14 cellular contexts compared by ENCODE assay signal in genomic region chr22:40263191-40263590, GRCh38.
DNase-seq lines count a peak whose midpoint lies in the region; ATAC-seq and TF ChIP-seq lines count a peak whose summit lies in the region.
"Had no signal": no experiment of that assay in that cellular context is flagged by ENCODE, and none has a peak within 500 bp of the region (broad histone marks: within the 10 kb centered on the region; RNA-seq: fewer than 3 reads in every experiment).

No MANE protein-coding gene starts in this region.

- H3K9me3 Mint-ChIP-seq in activated CD4-positive, alpha-beta T cell treated with anti-CD3 and anti-CD28 coated beads, Interleukin-2, amount 10 ng/mL, durations not matched to agents 24 days and 14 days = peaks cover 9% of the 10 kb centered on the region

- peaks cover 65% of the 10 kb centered on the region for H3K36me3 Mint-ChIP-seq in activated CD4-positive, alpha-beta T cell treated with anti-CD3 and anti-CD28 coated beads, Interleukin-2, amount 10 ng/mL, durations not matched to agents 24 days and 14 days (ENCODE audit: low read depth)

- no peaks in the 10 kb centered on the region for H3K27me3 Mint-ChIP-seq in activated CD4-positive, alpha-beta T cell treated with anti-CD3 and anti-CD28 coated beads, Interleukin-2, amount 10 ng/mL, durations not matched to agents 24 days and 14 days

- peak; percentile 67 for DNase-seq in activated CD4-positive, alpha-beta T cell treated with anti-CD3 and anti-CD28 coated beads, Interleukin-2, amount 10 ng/mL, durations not matched to agents 24 days and 14 days
- DNase-seq in activated CD4-positive, alpha-beta T cell treated with anti-CD3 and anti-CD28 coated beads for 1 hour = no peak
- DNase-seq in UCSD-AML1 (lab: John Stamatoyannopoulos, UW; ENCODE audit: unreplicated experiment) = peak; percentile 76
- no peak for DNase-seq in Right ventricle myocardium superior
- peak; percentile 80 for DNase-seq in posterior vena cava (ENCODE audit: low spot score)
- DNase-seq in Peyer's patch = no peak
- no peak for DNase-seq in GM03348 (ENCODE audit: low spot score)
- DNase-seq: 8988T, cerebellar nuclear complex, DMS79, left colon, testis had no signal

- H3K27ac Mint-ChIP-seq in activated CD4-positive, alpha-beta T cell treated with anti-CD3 and anti-CD28 coated beads, Interleukin-2, amount 10 ng/mL, durations not matched to agents 24 days and 14 days = peak overlapping the region; percentile 60

- TF ChIP-seq POLR2A in Peyer's patch (IDR thresholded peaks at IDR 0.05) = no peak

- H3K27ac ChIP-seq in Peyer's patch = no peak overlapping the region
- H3K27ac ChIP-seq: testis had no signal

- H3K27me3 ChIP-seq in Peyer's patch = no peaks in the 10 kb centered on the region
- H3K27me3 ChIP-seq: testis had no signal

- H3K9me3 ChIP-seq in Peyer's patch = no peaks in the 10 kb centered on the region
- H3K9me3 ChIP-seq: testis had no signal

- H3K4me3 Mint-ChIP-seq in activated CD4-positive, alpha-beta T cell treated with anti-CD3 and anti-CD28 coated beads, Interleukin-2, amount 10 ng/mL, durations not matched to agents 24 days and 14 days = no peak overlapping the region

- H3K4me3 ChIP-seq in Peyer's patch = no peak overlapping the region
- H3K4me3 ChIP-seq: testis had no signal

- H3K4me1 ChIP-seq in Peyer's patch = peaks cover 0 to 15% (median 3%) of the 10 kb centered on the region in 4 donors

- no peak for TF ChIP-seq CTCF in Peyer's patch (IDR thresholded peaks at IDR 0.05)

- peaks cover 0 to 57% (median 0%) of the 10 kb centered on the region in 3 donors for H3K36me3 ChIP-seq in Peyer's patch

- peaks cover 47% of the 10 kb centered on the region for H3K4me1 Mint-ChIP-seq in activated CD4-positive, alpha-beta T cell treated with anti-CD3 and anti-CD28 coated beads, Interleukin-2, amount 10 ng/mL, durations not matched to agents 24 days and 14 days

- ATAC-seq in Right ventricle myocardium superior (ENCODE audit: poor library complexity) (peak; percentile 28), GM21447 (IDR thresholded peaks at IDR 0.05; ENCODE audit: unreplicated experiment) (no peak)
- ATAC-seq: left colon, Panc1 had no signal

- intact Hi-C loops in activated CD4-positive, alpha-beta T cell treated with anti-CD3 and anti-CD28 coated beads, Interleukin-2, amount 10 ng/mL, durations not matched to agents 24 days and 14 days (cut with micrococcal nuclease) = no loop called here
- intact Hi-C loops in Right ventricle myocardium superior (cut with DNase I) (no loop called here), posterior vena cava (cut with DNase I) (no loop called here)

Comparison
In these comparisons a context has a peak if more than half of its experiments do, and no peak if none do; other contexts are left out.
1. DNase-seq: peak in activated CD4-positive, alpha-beta T cell treated with anti-CD3 and anti-CD28 coated beads, Interleukin-2, amount 10 ng/mL, durations not matched to agents 24 days and 14 days (single experiment), UCSD-AML1 (single experiment) and posterior vena cava (single experiment); none in activated CD4-positive, alpha-beta T cell treated with anti-CD3 and anti-CD28 coated beads for 1 hour (single experiment), Right ventricle myocardium superior (single experiment), Peyer's patch (0 of 3) and GM03348 (single experiment).